In the genomic region with DNA sequence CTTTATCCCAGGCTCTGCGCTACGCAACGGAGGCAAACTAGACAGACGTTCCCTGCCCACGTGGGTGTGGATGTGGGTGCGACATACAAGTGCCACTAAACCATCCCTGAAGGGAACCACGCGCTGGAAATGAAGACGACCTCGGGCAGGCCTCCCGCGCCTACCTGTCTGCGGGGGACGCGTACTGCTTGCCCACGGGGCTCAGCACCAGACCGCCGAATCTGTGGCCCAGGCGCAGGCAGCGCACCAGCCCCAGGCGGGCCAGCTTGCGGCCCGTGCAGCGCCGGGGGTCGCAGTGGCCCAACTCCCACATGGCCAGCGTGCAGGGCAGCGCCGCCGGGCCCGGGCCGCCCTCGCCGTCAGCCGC, we compare ENCODE assay signal across 1 cellular context.
TF ChIP-seq lines count a peak whose summit lies in the region.

No MANE protein-coding gene starts in this region.

TF ChIP-seq in H1, 55 proteins besides CTCF, POLR2A, EP300 and RAD21 (continued from another document):
- TF ChIP-seq POU5F1 (IDR thresholded peaks at IDR 0.05; ENCODE audit: low read depth, low read length) (no peak), GTF2F1 (IDR thresholded peaks at IDR 0.05; ENCODE audit: borderline replicate concordance, low read depth, low read length) (no peak)
